ENCODE assay signal across 8 cellular contexts in the genomic region with DNA sequence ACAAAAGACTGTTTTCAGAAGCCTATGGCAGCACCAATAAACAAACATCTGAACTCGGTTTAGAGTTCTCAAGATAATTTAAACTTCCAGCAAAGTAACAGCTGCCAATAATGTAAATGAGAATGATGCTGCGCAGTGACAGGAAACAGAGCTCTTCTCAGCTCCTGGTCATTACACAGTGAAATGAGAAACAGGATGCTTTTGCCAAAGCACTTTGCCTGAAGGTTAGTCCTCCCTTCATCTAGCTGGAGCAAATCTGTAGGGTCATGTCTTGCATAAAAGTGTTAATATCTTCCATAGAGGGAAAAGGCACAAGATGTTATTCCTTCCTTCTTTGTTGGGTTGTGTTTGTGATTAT.
DNase-seq lines count a peak whose midpoint lies in the region; ATAC-seq and TF ChIP-seq lines count a peak whose summit lies in the region.

No MANE protein-coding gene starts in this region.

- ATAC-seq in GM18861 (IDR thresholded peaks at IDR 0.05; ENCODE audit: unreplicated experiment) (peak; percentile 5), HG02759 (IDR thresholded peaks at IDR 0.05; ENCODE audit: unreplicated experiment) (peak; percentile 22)
- no peak for ATAC-seq in activated naive CD8-positive, alpha-beta T cell treated with anti-CD3 and anti-CD28 coated beads, Interleukin-2, amount 50 U/mL, for 24 hours

- peak overlapping the region; percentile 75 for H3K4me3 Mint-ChIP-seq in activated naive CD8-positive, alpha-beta T cell treated with anti-CD3 and anti-CD28 coated beads, Interleukin-2, amount 50 U/mL, for 24 hours
- peak overlapping the region; percentile 86 for H3K4me3 Mint-ChIP-seq in osteocyte (ENCODE audit: unreplicated experiment)

- DNase-seq in activated naive CD8-positive, alpha-beta T cell treated with anti-CD3 and anti-CD28 coated beads, Interleukin-2, amount 50 U/mL, for 24 hours: no peak
- DNase-seq in osteocyte (ENCODE audit: extremely low spot score, unreplicated experiment): no peak
- no peak for DNase-seq in COLO829 (ENCODE audit: low spot score)
- DNase-seq in activated naive CD4-positive, alpha-beta T cell (lab: John Stamatoyannopoulos, UW): no peak
- DNase-seq in effector CD8-positive, alpha-beta T cell (lab: John Stamatoyannopoulos, UW): no peak
- no peak for DNase-seq in Kasumi-1 (lab: John Stamatoyannopoulos, UW)

- no peaks in the 10 kb centered on the region for H3K36me3 Mint-ChIP-seq in activated naive CD8-positive, alpha-beta T cell treated with anti-CD3 and anti-CD28 coated beads, Interleukin-2, amount 50 U/mL, for 24 hours (ENCODE audit: low read depth)
- peaks cover 6% of the 10 kb centered on the region for H3K36me3 Mint-ChIP-seq in osteocyte (ENCODE audit: unreplicated experiment)

- no peak for TF ChIP-seq CTCF in osteocyte (IDR thresholded peaks at IDR 0.05)

- peaks cover 18% of the 10 kb centered on the region for H3K4me1 Mint-ChIP-seq in activated naive CD8-positive, alpha-beta T cell treated with anti-CD3 and anti-CD28 coated beads, Interleukin-2, amount 50 U/mL, for 24 hours
- H3K4me1 Mint-ChIP-seq in osteocyte (ENCODE audit: unreplicated experiment): peaks cover 49% of the 10 kb centered on the region

- peaks cover 53% of the 10 kb centered on the region for H3K27me3 Mint-ChIP-seq in activated naive CD8-positive, alpha-beta T cell treated with anti-CD3 and anti-CD28 coated beads, Interleukin-2, amount 50 U/mL, for 24 hours
- no peaks in the 10 kb centered on the region for H3K27me3 Mint-ChIP-seq in osteocyte (ENCODE audit: unreplicated experiment)

- no peaks in the 10 kb centered on the region for H3K9me3 Mint-ChIP-seq in activated naive CD8-positive, alpha-beta T cell treated with anti-CD3 and anti-CD28 coated beads, Interleukin-2, amount 50 U/mL, for 24 hours
- no peaks in the 10 kb centered on the region for H3K9me3 Mint-ChIP-seq in osteocyte (ENCODE audit: unreplicated experiment)

- no peak overlapping the region for H3K27ac Mint-ChIP-seq in activated naive CD8-positive, alpha-beta T cell treated with anti-CD3 and anti-CD28 coated beads, Interleukin-2, amount 50 U/mL, for 24 hours
- peak overlapping the region; percentile 92 for H3K27ac Mint-ChIP-seq in osteocyte (ENCODE audit: unreplicated experiment)
